13 cellular contexts compared by ENCODE assay signal in the genomic region with DNA sequence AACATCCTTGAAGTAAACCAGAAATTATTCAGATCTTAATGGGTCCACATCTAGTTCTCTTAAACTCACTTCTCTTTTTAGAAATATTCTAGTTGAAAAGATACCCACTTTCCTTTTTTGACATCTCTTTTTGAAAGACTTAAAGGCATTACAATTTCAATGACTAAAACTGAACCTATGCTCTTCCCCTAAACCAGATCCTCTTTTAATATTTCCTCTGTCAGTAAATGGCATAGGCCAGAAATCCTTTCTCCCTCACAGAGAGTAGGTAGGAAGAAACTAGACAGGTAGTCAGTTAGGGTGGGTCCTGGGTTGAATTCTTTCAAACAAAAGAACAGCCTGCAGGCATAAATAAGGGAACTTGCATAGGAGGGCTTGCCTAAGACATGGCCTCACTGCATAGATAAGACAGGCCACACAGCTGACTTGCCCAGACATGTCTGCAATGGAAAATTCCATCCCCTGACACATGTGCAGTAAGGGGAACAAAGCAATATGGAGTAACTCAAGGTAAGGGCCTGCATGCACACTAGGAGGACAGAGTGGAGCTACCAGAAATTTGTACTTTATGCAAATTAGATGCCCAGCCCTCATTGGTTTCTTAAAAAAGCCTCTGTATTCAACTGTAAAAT. TPM values are rescaled to one million over a fixed set of nuclear protein-coding genes. Genes with fewer than 3 reads are reported as not detected.
DNase-seq lines count a peak whose midpoint lies in the region; ATAC-seq and TF ChIP-seq lines count a peak whose summit lies in the region.
"Had no signal": no experiment of that assay in that cellular context is flagged by ENCODE, and none has a peak within 500 bp of the region (broad histone marks: within the 10 kb centered on the region; RNA-seq: fewer than 3 reads in every experiment).

No MANE protein-coding gene starts in this region.

- POLR2A ChIA-PET in RWPE1 (lab: Yijun Ruan, JAX; ENCODE audit: low non-redundant PET), result no interaction called here
- POLR2A ChIA-PET in CD4-positive, alpha-beta memory T cell (lab: Charles Lee; ENCODE audit: partially characterized antibody), result no interaction called here

- no peak for TF ChIP-seq CTCF in RWPE1 (conservative IDR thresholded peaks at IDR 0.05; ENCODE audit: low read depth)

- no peak overlapping the region for H3K4me3 ChIP-seq in CD4-positive, alpha-beta memory T cell (ENCODE audit: low read length in 2 of 2)
- H3K4me3 ChIP-seq: coronary artery, mucosa of descending colon had no signal

- H3K4me1 ChIP-seq in CD4-positive, alpha-beta memory T cell (ENCODE audit: insufficient read depth, low read length), result no peaks in the 10 kb centered on the region

- H3K4me1 Mint-ChIP-seq in CD4-positive, alpha-beta memory T cell, result no peaks in the 10 kb centered on the region

- CTCF ChIA-PET in RWPE1 (lab: Yijun Ruan, JAX), result no interaction called here
- CTCF ChIA-PET in CD4-positive, alpha-beta memory T cell (lab: Charles Lee; ENCODE audit: partially characterized antibody), result interaction anchor here (1.7 to 3.4 kb wide), 2 partner anchors 12 to 393 kb away, joined by 4 to 12 read pairs; no protein-coding TSS in a partner anchor

- H3K9me3 Mint-ChIP-seq in CD4-positive, alpha-beta memory T cell, result peaks cover 0 to 8% (median 5%) of the 10 kb centered on the region in 8 donors

- DNase-seq in RWPE1 (ENCODE audit: low spot score) (peak; percentile 60), erythroblast (lab: John Stamatoyannopoulos, UW) (peak; percentile 40 to 42), pons (ENCODE audit: low spot score) (peak; percentile 39), T-helper 2 cell (no peak), NCI-H2227 (lab: John Stamatoyannopoulos, UW; ENCODE audit: unreplicated experiment) (no peak)
- no peak for DNase-seq in CD4-positive, alpha-beta memory T cell
- DNase-seq: activated CD4-positive, CD25-positive, alpha-beta regulatory T cell treated with anti-CD3 and anti-CD28 coated beads, Interleukin-2, amount 50 U/mL, for 72 hours; DMS153; mucosa of descending colon; NCI-H2081 treated with DMSO at 0.1 percent for 48 hours had no signal

- H3K4me3 Mint-ChIP-seq in CD4-positive, alpha-beta memory T cell, result no peak overlapping the region

- peaks cover 2% of the 10 kb centered on the region in 2 donors for H3K27me3 Mint-ChIP-seq in CD4-positive, alpha-beta memory T cell

- ATAC-seq in HG02885 (IDR thresholded peaks at IDR 0.05; ENCODE audit: poor library complexity, unreplicated experiment), result peak; percentile 41
- ATAC-seq: mucosa of descending colon had no signal

- no peaks in the 10 kb centered on the region for H3K27me3 ChIP-seq in CD4-positive, alpha-beta memory T cell (ENCODE audit: insufficient read depth, low read length)

- no peaks in the 10 kb centered on the region for H3K9me3 ChIP-seq in CD4-positive, alpha-beta memory T cell (ENCODE audit: control insufficient read depth in 1 of 2, low read length in 2 of 2)

- no peak overlapping the region for H3K27ac Mint-ChIP-seq in CD4-positive, alpha-beta memory T cell

- H3K36me3 ChIP-seq in CD4-positive, alpha-beta memory T cell (ENCODE audit: insufficient read depth, low read length), result no peaks in the 10 kb centered on the region

- intact Hi-C loops in CD4-positive, alpha-beta memory T cell (cut with micrococcal nuclease), result no loop called here

- TF ChIP-seq POLR2A in erythroblast (IDR thresholded peaks at IDR 0.05; ENCODE audit: low read length), result no peak

- no peak overlapping the region for H3K27ac ChIP-seq in RWPE1
- H3K27ac ChIP-seq in CD4-positive, alpha-beta memory T cell (ENCODE audit: low read depth, low read length), result no peak overlapping the region
- H3K27ac ChIP-seq: coronary artery had no signal

- H3K36me3 Mint-ChIP-seq in CD4-positive, alpha-beta memory T cell, result no peaks in the 10 kb centered on the region

RNA-seq across cellular contexts. Expression of gene PLSCR5, which starts 23.2 kb away (rescaled TPM):
- not detected for total RNA-seq in CD4-positive, alpha-beta memory T cell
- not detected for polyA plus RNA-seq in CD4-positive, alpha-beta memory T cell
- total RNA-seq: mucosa of descending colon, RPMI7951 had no signal

RNA-seq across cellular contexts. Expression of gene PLSCR1, which starts 37.6 kb away (rescaled TPM):
- 10 to 100 TPM; 24.9 to 25.0 TPM for total RNA-seq in CD4-positive, alpha-beta memory T cell
- 10 to 100 TPM; 24.9 to 34.2 TPM for polyA plus RNA-seq in CD4-positive, alpha-beta memory T cell

Comparison
In these comparisons a context has a peak if more than half of its experiments do, and no peak if none do; other contexts are left out.
1. DNase-seq: peak in RWPE1 (single experiment), erythroblast (2 of 2) and pons (single experiment); none in CD4-positive, alpha-beta memory T cell (0 of 5), T-helper 2 cell (0 of 5) and NCI-H2227 (single experiment).